In genomic region chr21:42615924-42616323, GRCh38 we compare ENCODE assay signal across 2 cellular contexts.
A peak's percentile ranks its signal among the peaks of the same experiment; 100 is the strongest.
TF ChIP-seq lines count a peak whose summit lies in the region.

No MANE protein-coding gene starts in this region.

TF ChIP-seq in HepG2, 621 proteins besides CTCF, POLR2A, EP300 and RAD21:
- peak; percentile 91 for TF ChIP-seq ZNF646 (CRISPR knock-in tag; IDR thresholded peaks at IDR 0.05)
- no peak for TF ChIP-seq ZNF180 (CRISPR knock-in tag; IDR thresholded peaks at IDR 0.05; ENCODE audit: borderline replicate concordance, low read depth)
- no peak for TF ChIP-seq HMG20A (CRISPR knock-in tag; IDR thresholded peaks at IDR 0.05; ENCODE audit: borderline replicate concordance)
- peak; percentile 49; the same call in 1 of the 2 replicates for TF ChIP-seq FOXP1 (IDR thresholded peaks at IDR 0.05)
- TF ChIP-seq FOXP1 (CRISPR knock-in tag; IDR thresholded peaks at IDR 0.05), result no peak
- no peak for TF ChIP-seq PHB2 (IDR thresholded peaks at IDR 0.05; ENCODE audit: partially characterized antibody)
- TF ChIP-seq ZBTB34 (CRISPR knock-in tag; IDR thresholded peaks at IDR 0.05), result no peak
- TF ChIP-seq ATF6 (CRISPR knock-in tag; conservative IDR thresholded peaks at IDR 0.05), result no peak
- TF ChIP-seq TFDP1 (CRISPR knock-in tag; IDR thresholded peaks at IDR 0.05; ENCODE audit: borderline replicate concordance), result no peak
- TF ChIP-seq NBN (conservative IDR thresholded peaks at IDR 0.05), result peak; percentile 93; the same call in 1 of the 2 replicates
- 0 out of 2 replicates have a peak, but pooled peaks have one; percentile 20 for TF ChIP-seq PLRG1 (conservative IDR thresholded peaks at IDR 0.05)
- no peak for TF ChIP-seq SUZ12 (IDR thresholded peaks at IDR 0.05; ENCODE audit: low read depth, low read length)
- TF ChIP-seq ZNF282 (IDR thresholded peaks at IDR 0.05; ENCODE audit: partially characterized antibody), result peak; percentile 75
- no peak for TF ChIP-seq EHMT2 (IDR thresholded peaks at IDR 0.05; ENCODE audit: borderline replicate concordance, low read depth, low read length)
- peak; percentile 37; the same call in 1 of the 2 replicates for TF ChIP-seq FOXK2 (IDR thresholded peaks at IDR 0.05)
- TF ChIP-seq SP140L (CRISPR knock-in tag; IDR thresholded peaks at IDR 0.05; ENCODE audit: borderline replicate concordance), result no peak
- 0 out of 2 replicates have a peak, but pooled peaks have one; percentile 11 for TF ChIP-seq ATF7 (IDR thresholded peaks at IDR 0.05)
- no peak for TF ChIP-seq ATF7 (CRISPR knock-in tag; IDR thresholded peaks at IDR 0.05)

TF ChIP-seq in K562, 482 proteins besides CTCF, POLR2A, EP300 and RAD21 (continues in another document):
- TF ChIP-seq E4F1 (CRISPR knock-in tag; IDR thresholded peaks at IDR 0.05; ENCODE audit: borderline replicate concordance) (no peak), NCOA4 (IDR thresholded peaks at IDR 0.05; ENCODE audit: partially characterized antibody) (peak; percentile 5), JUND (IDR thresholded peaks at IDR 0.05; ENCODE audit: borderline replicate concordance, low read depth, low read length) (no peak), JUND (tag; IDR thresholded peaks at IDR 0.05; ENCODE audit: borderline replicate concordance, low read depth, low read length) (no peak), SMARCA5 (IDR thresholded peaks at IDR 0.05) (peak; percentile 39; the same call in 1 of the 2 replicates), NFRKB (IDR thresholded peaks at IDR 0.05; ENCODE audit: low read depth) (no peak), HLTF (IDR thresholded peaks at IDR 0.05) (0 out of 2 replicates have a peak, but pooled peaks have one; percentile 47), DNMT1 (IDR thresholded peaks at IDR 0.05) (no peak), ZNF12 (CRISPR knock-in tag; IDR thresholded peaks at IDR 0.05) (no peak), ERF (CRISPR knock-in tag; IDR thresholded peaks at IDR 0.05) (no peak), TAF7 (tag; IDR thresholded peaks at IDR 0.05) (0 out of 2 replicates have a peak, but pooled peaks have one; percentile 25), E2F8 (IDR thresholded peaks at IDR 0.05; ENCODE audit: low read depth, partially characterized antibody) (no peak), ZNF639 (CRISPR knock-in tag; conservative IDR thresholded peaks at IDR 0.05 in 1 of 2, IDR thresholded peaks at IDR 0.05 in 1 of 2) (no peak), ZNF140 (CRISPR knock-in tag; IDR thresholded peaks at IDR 0.05) (no peak), UBTF (IDR thresholded peaks at IDR 0.05; ENCODE audit: borderline replicate concordance in 1 of 2, low read depth in 2 of 2, low read length in 2 of 2) (no peak), FOXK1 (CRISPR knock-in tag; IDR thresholded peaks at IDR 0.05; ENCODE audit: borderline replicate concordance) (no peak), ETS1 (conservative IDR thresholded peaks at IDR 0.05; ENCODE audit: control insufficient read depth, low read depth, low read length) (no peak), DDX20 (tag; IDR thresholded peaks at IDR 0.05; ENCODE audit: low read depth) (no peak), SRSF9 (IDR thresholded peaks at IDR 0.05; ENCODE audit: borderline replicate concordance, low read depth, low read length) (no peak), MEIS2 (IDR thresholded peaks at IDR 0.05; ENCODE audit: partially characterized antibody) (no peak), ZNF407 (IDR thresholded peaks at IDR 0.05; ENCODE audit: low read depth) (0 out of 2 replicates have a peak, but pooled peaks have one; percentile 13), ZNF354B (CRISPR knock-in tag; IDR thresholded peaks at IDR 0.05) (no peak), BCLAF1 (IDR thresholded peaks at IDR 0.05; ENCODE audit: borderline replicate concordance in 1 of 2, control insufficient read depth in 1 of 2, low read depth in 2 of 2, low read length in 1 of 2) (no peak)
